Comparison of ENCODE assay signal across 8 cellular contexts in the genomic region with DNA sequence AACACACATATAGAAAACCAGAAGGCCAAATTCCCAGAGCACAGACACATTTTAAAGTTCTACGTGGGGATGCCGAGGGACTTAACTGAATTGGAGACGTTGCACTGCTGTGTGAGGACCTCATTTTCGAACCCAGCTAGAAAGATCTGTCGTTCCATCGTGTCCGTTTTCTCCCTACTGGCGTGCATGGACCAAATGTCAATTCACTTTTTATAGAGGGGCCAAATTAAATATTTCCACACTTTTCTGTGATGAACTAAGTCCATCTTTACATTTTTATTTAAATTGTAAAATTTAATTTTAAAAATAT. TPM values are rescaled to one million over a fixed set of nuclear protein-coding genes. Genes with fewer than 3 reads are reported as not detected.
DNase-seq lines count a peak whose midpoint lies in the region; ATAC-seq and TF ChIP-seq lines count a peak whose summit lies in the region.

No MANE protein-coding gene starts in this region.

- no peaks in the 10 kb centered on the region; the same call in 1 of the 2 replicates for H4K20me1 ChIP-seq in OCI-LY7 (ENCODE audit: insufficient read depth, low read length)

- H3K27me3 ChIP-seq in prostate gland (replicated peaks; ENCODE audit: insufficient read depth): no peaks in the 10 kb centered on the region

- H3K4me1 ChIP-seq in OCI-LY7 (ENCODE audit: insufficient read depth, low read length, poor library complexity, severe bottlenecking): peaks cover 13% of the 10 kb centered on the region
- peaks cover 4% of the 10 kb centered on the region for H3K4me1 ChIP-seq in prostate gland (replicated peaks)

- POLR2A ChIA-PET in OCI-LY7 (lab: Charles Lee): no interaction called here

- intact Hi-C loops in OCI-LY7 (cut with micrococcal nuclease; ENCODE audit: unreplicated experiment) (loop anchor here (5.0 to 10.0 kb wide), 3 partner anchors 613 to 1285 kb away; a partner anchor contains a TSS), prostate gland (cut with DNase I) (loop anchor here (5.0 to 10.0 kb wide), 5 partner anchors 37 to 1235 kb away; a partner anchor contains a TSS)

- no peak for TF ChIP-seq POLR2A in prostate gland (IDR thresholded peaks at IDR 0.05)

- no peaks in the 10 kb centered on the region for H3K9me2 ChIP-seq in OCI-LY7 (ENCODE audit: insufficient read depth, low read length)

- no peaks in the 10 kb centered on the region for H3K79me2 ChIP-seq in OCI-LY7 (ENCODE audit: insufficient read depth, low read depth, low read length)

- H3K4me2 ChIP-seq in OCI-LY7 (ENCODE audit: low read length): peak overlapping the region; percentile 93

- CTCF ChIA-PET in OCI-LY7 (lab: Charles Lee; ENCODE audit: unreplicated experiment): no interaction called here

- H3K27ac ChIP-seq in OCI-LY7 (ENCODE audit: low read depth, low read length, poor library complexity, severe bottlenecking) (peak overlapping the region; percentile 74), prostate gland (peak overlapping the region; percentile 95 to 97)

- no peaks in the 10 kb centered on the region for H3K36me3 ChIP-seq in OCI-LY7 (ENCODE audit: insufficient read depth, low read length)
- no peaks in the 10 kb centered on the region for H3K36me3 ChIP-seq in prostate gland

- BruUV-seq in OCI-LY7 (replicated peaks; lab: Mats Ljungman, UMichigan): no TSS peak

- DNase-seq in NCI-H446 (lab: John Stamatoyannopoulos, UW) (peak; percentile 41 to 62), NCI-H446 treated with DMSO at 0.1 percent for 48 hours (lab: John Stamatoyannopoulos, UW) (no peak), OCI-LY7 (ENCODE audit: low spot score) (peak; percentile 22), epithelial cell of esophagus (ENCODE audit: low read depth) (peak; percentile 36), prostate gland (ENCODE audit: low spot score) (no peak), middle frontal gyrus (ENCODE audit: extremely low spot score, low spot score) (no peak), anterior cingulate cortex (lab: John Stamatoyannopoulos, UW) (no peak)

- H3K4me3 ChIP-seq in OCI-LY7 (ENCODE audit: low read depth, low read length, poor library complexity, severe bottlenecking) (peak overlapping the region; percentile 86), epithelial cell of esophagus (ENCODE audit: low read length) (peak overlapping the region; percentile 75), prostate gland (peak overlapping the region; percentile 92 to 97)

- WGBS in prostate gland: under 1% methylated on average over 8 of the region's 8 CpGs

- TF ChIP-seq CTCF in OCI-LY7 (conservative IDR thresholded peaks at IDR 0.05; ENCODE audit: low read length) (no peak), epithelial cell of esophagus (IDR thresholded peaks at IDR 0.05; ENCODE audit: insufficient read depth, low read depth, low read length, missing control alignments) (no peak), prostate gland (IDR thresholded peaks at IDR 0.05) (no peak)

- no peak for ATAC-seq in GM21619 (IDR thresholded peaks at IDR 0.05; ENCODE audit: unreplicated experiment)

- H3K9me3 ChIP-seq in OCI-LY7 (ENCODE audit: low read length) (no peaks in the 10 kb centered on the region), prostate gland (no peaks in the 10 kb centered on the region)

- peak overlapping the region; percentile 88; the same call in 1 of the 2 replicates for H2AFZ ChIP-seq in OCI-LY7 (ENCODE audit: low read length)

RNA-seq across cellular contexts. Expression of a gene that starts 0.7 kb away (rescaled TPM):
- 4.6 and 5.9 TPM in 2 replicates for total RNA-seq in OCI-LY7 (2014; rRNA removed; shearing (Covaris generic))
- total RNA-seq in OCI-LY7 (2022) (9.5 and 10.5 TPM in 2 replicates), prostate gland (10 to 100 TPM; 18.2 to 48.6 TPM)

RNA-seq across cellular contexts. Expression of a gene that starts 1.0 kb away (rescaled TPM):
- 1.8 and 3.0 TPM in 2 replicates for total RNA-seq in OCI-LY7 (2014; rRNA removed; shearing (Covaris generic))
- total RNA-seq in OCI-LY7 (2022) (14.9 and 16.6 TPM in 2 replicates), prostate gland (10 to 100 TPM; 25.6 to 32.2 TPM)

Comparison
In these comparisons a context has a peak if more than half of its experiments do, and no peak if none do; other contexts are left out.
1. DNase-seq: peak in NCI-H446 (2 of 2), OCI-LY7 (single experiment) and epithelial cell of esophagus (single experiment); none in NCI-H446 treated with DMSO at 0.1 percent for 48 hours (single experiment), prostate gland (single experiment), middle frontal gyrus (single experiment) and anterior cingulate cortex (0 of 58).
2. Peak in every context shown above with its lines, with median percentiles within 50 percentile points of each other: H3K4me3 ChIP-seq.